10 cellular contexts compared by ENCODE assay signal in the genomic region with DNA sequence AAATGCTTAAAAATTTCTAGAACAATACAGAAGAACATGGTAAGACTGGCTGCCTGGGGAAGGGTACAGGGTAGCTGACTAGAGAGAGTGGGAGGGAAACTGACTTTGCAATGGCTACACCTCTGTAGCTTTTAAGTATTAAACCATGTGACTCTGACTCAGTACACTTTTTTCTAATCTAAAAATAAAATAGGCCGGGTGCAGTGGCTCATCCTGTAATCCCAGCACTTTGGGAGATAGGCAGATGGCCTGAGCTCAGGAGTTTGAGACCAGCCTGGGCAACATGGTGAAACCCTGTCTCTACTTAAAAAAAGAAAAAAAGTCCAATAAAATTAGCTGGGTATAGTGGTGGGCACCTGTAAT. TPM values are rescaled to one million over a fixed set of nuclear protein-coding genes. Genes with fewer than 3 reads are reported as not detected.
DNase-seq lines count a peak whose midpoint lies in the region; ATAC-seq and TF ChIP-seq lines count a peak whose summit lies in the region.
"Had no signal": no experiment of that assay in that cellular context is flagged by ENCODE, and none has a peak within 500 bp of the region (broad histone marks: within the 10 kb centered on the region; RNA-seq: fewer than 3 reads in every experiment).

No MANE protein-coding gene starts in this region.

- H3K4me3 ChIP-seq in mesenchymal stem cell (ENCODE audit: insufficient read depth in 1 of 2, low read depth in 1 of 2, low read length in 2 of 2) (no peak overlapping the region), neuronal stem cell (ENCODE audit: low read length in 2 of 2) (no peak overlapping the region), A673 (ENCODE audit: low read depth, low read length, poor library complexity, severe bottlenecking) (no peak overlapping the region), H7 (ENCODE audit: insufficient read depth, low read depth, low read length) (no peak overlapping the region)

- no peak overlapping the region for H2BK12ac ChIP-seq in mesenchymal stem cell (ENCODE audit: low read length in 2 of 2)
- no peak overlapping the region for H2BK12ac ChIP-seq in neuronal stem cell (ENCODE audit: low read length)

- H3K4me2 ChIP-seq in mesenchymal stem cell (ENCODE audit: low read length, poor library complexity, severe bottlenecking) (peak overlapping the region; percentile 11), neuronal stem cell (ENCODE audit: insufficient read depth, low read length, poor library complexity, severe bottlenecking) (no peak overlapping the region)

- H3K9ac ChIP-seq in mesenchymal stem cell (ENCODE audit: low read length) (peak overlapping the region; percentile 87), neuronal stem cell (ENCODE audit: low read depth, low read length, poor library complexity) (no peak overlapping the region)

- H4K8ac ChIP-seq in mesenchymal stem cell (ENCODE audit: low read length) (no peak overlapping the region), neuronal stem cell (ENCODE audit: low read depth, low read length) (no peak overlapping the region)

- no peaks in the 10 kb centered on the region for H3K9me3 ChIP-seq in mesenchymal stem cell (ENCODE audit: control insufficient read depth, low read length)
- H3K9me3 ChIP-seq in neuronal stem cell (replicated peaks in 1 of 2; ENCODE audit: control insufficient read depth in 2 of 2, insufficient read depth in 1 of 2, low read depth in 1 of 2, low read length in 2 of 2): no peaks in the 10 kb centered on the region
- H3K9me3 ChIP-seq in A673 (ENCODE audit: low read depth, low read length, poor library complexity, severe bottlenecking): no peaks in the 10 kb centered on the region

- H3K4me1 ChIP-seq in mesenchymal stem cell (ENCODE audit: control insufficient read depth, insufficient read depth, low read depth, low read length): peaks cover 22% of the 10 kb centered on the region
- H3K4me1 ChIP-seq in neuronal stem cell (ENCODE audit: control insufficient read depth in 2 of 2, insufficient read depth in 1 of 2, low read depth in 1 of 2, low read length in 2 of 2): peaks cover 0 to 5% of the 10 kb centered on the region in 2 donors
- H3K4me1 ChIP-seq in A673 (ENCODE audit: insufficient read depth, low read length, poor library complexity, severe bottlenecking): peaks cover 18% of the 10 kb centered on the region

- H2BK5ac ChIP-seq in mesenchymal stem cell (ENCODE audit: low read depth, low read length, poor library complexity, severe bottlenecking) (no peak overlapping the region), neuronal stem cell (ENCODE audit: low read length) (no peak overlapping the region)

- H3K27ac ChIP-seq in cingulate gyrus (ENCODE audit: low read depth, low read length) (peak overlapping the region; percentile 47), mesenchymal stem cell (ENCODE audit: low read length, poor library complexity, severe bottlenecking) (peak overlapping the region; percentile 70), neuronal stem cell (replicated peaks; ENCODE audit: low read length) (no peak overlapping the region), A673 (ENCODE audit: low read depth, low read length, poor library complexity, severe bottlenecking) (no peak overlapping the region)

- POLR2A ChIA-PET in A673 (lab: Charles Lee; ENCODE audit: low non-redundant PET): no interaction called here

- H2BK15ac ChIP-seq in mesenchymal stem cell (ENCODE audit: low read depth, poor library complexity, severe bottlenecking) (no peak overlapping the region), neuronal stem cell (ENCODE audit: low read length) (no peak overlapping the region)

- 0% methylated on average over 1 of the region's 1 CpG for whole genome bisulfite sequencing in mesenchymal stem cell
- no CpG with 5 or more reads among the region's 1 CpG for WGBS in neuronal stem cell (ENCODE audit: extremely low coverage in 2 of 2, insufficient read length in 2 of 2, insufficient replicate concordance in 1 of 2), 2 donors

- CTCF ChIA-PET in A673 (lab: Charles Lee): interaction anchor here (0.5 kb wide), 1 partner anchor 355 kb away, joined by 9 read pairs; no protein-coding TSS in a partner anchor

- H4K91ac ChIP-seq in mesenchymal stem cell (ENCODE audit: low read length) (no peak overlapping the region), neuronal stem cell (ENCODE audit: low read depth, low read length, poor library complexity) (no peak overlapping the region)

- H3K36me3 ChIP-seq in mesenchymal stem cell (ENCODE audit: control insufficient read depth in 1 of 2, insufficient read depth in 2 of 2, low read depth in 1 of 2, low read length in 2 of 2): no peaks in the 10 kb centered on the region
- H3K36me3 ChIP-seq in neuronal stem cell (replicated peaks in 1 of 2; ENCODE audit: control insufficient read depth in 2 of 2, insufficient read depth in 2 of 2, low read length in 2 of 2): no peaks in the 10 kb centered on the region
- H3K36me3 ChIP-seq in A673 (ENCODE audit: insufficient read depth, low read length, poor library complexity, severe bottlenecking): no peaks in the 10 kb centered on the region
- H3K36me3 ChIP-seq in H7 (replicated peaks; ENCODE audit: control insufficient read depth, insufficient read depth, low read length): no peaks in the 10 kb centered on the region

- H3K27me3 ChIP-seq in mesenchymal stem cell (ENCODE audit: control insufficient read depth in 1 of 2, insufficient read depth in 1 of 2, low read length in 2 of 2): no peaks in the 10 kb centered on the region
- H3K27me3 ChIP-seq in neuronal stem cell (ENCODE audit: control insufficient read depth in 3 of 3, insufficient read depth in 3 of 3, low read depth in 1 of 3, low read length in 3 of 3): no peaks in the 10 kb centered on the region
- no peaks in the 10 kb centered on the region for H3K27me3 ChIP-seq in A673 (replicated peaks; ENCODE audit: insufficient read depth, low read depth, low read length, poor library complexity)
- no peaks in the 10 kb centered on the region for H3K27me3 ChIP-seq in H7 (ENCODE audit: control insufficient read depth, insufficient read depth, low read length)

- no peak for TF ChIP-seq CTCF in A673 (conservative IDR thresholded peaks at IDR 0.05; ENCODE audit: low read depth, low read length)

- H3K23ac ChIP-seq in mesenchymal stem cell (ENCODE audit: low read length in 2 of 2) (no peak overlapping the region), neuronal stem cell (ENCODE audit: low read depth, low read length, poor library complexity) (no peak overlapping the region)

- DNase-seq in ACHN: peak; percentile 62
- peak; percentile 53 for DNase-seq in NCI-H82 (lab: John Stamatoyannopoulos, UW)
- peak; percentile 78 for DNase-seq in mesenchymal stem cell
- no peak for DNase-seq in neuronal stem cell (ENCODE audit: low spot score)
- DNase-seq in A673 (ENCODE audit: low spot score): no peak
- no peak for DNase-seq in H7
- DNase-seq: CD8-positive, alpha-beta memory T cell; natural killer cell had no signal

- intact Hi-C loops in A673 (cut with micrococcal nuclease; ENCODE audit: unreplicated experiment): no loop called here

- no TSS peak for BruUV-seq in A673 (replicated peaks; lab: Mats Ljungman, UMichigan)

- no peak overlapping the region for H3K14ac ChIP-seq in mesenchymal stem cell (ENCODE audit: low read length in 2 of 2)
- H3K14ac ChIP-seq in neuronal stem cell (ENCODE audit: low read length): no peak overlapping the region

- no peak for ATAC-seq in GM18498 (IDR thresholded peaks at IDR 0.05; ENCODE audit: unreplicated experiment)

- H2BK120ac ChIP-seq in mesenchymal stem cell (ENCODE audit: low read depth, low read length) (no peak overlapping the region), neuronal stem cell (ENCODE audit: low read depth, low read length) (no peak overlapping the region)

- in situ Hi-C loops in ACHN (cut with HindIII; ENCODE audit: low pct_ligation_motif_present, low pct_unique_long_range_greater_than_20kb, low sequenced_read_pairs): no loop called here

- H3K4ac ChIP-seq in mesenchymal stem cell (ENCODE audit: low read depth in 1 of 2, low read length in 2 of 2): no peak overlapping the region
- no peak overlapping the region for H3K4ac ChIP-seq in neuronal stem cell (ENCODE audit: low read length)

- no peak overlapping the region for H2AFZ ChIP-seq in mesenchymal stem cell (ENCODE audit: low read depth, low read length)
- no peak overlapping the region for H2AFZ ChIP-seq in neuronal stem cell (ENCODE audit: low read length)

- H2AK5ac ChIP-seq in mesenchymal stem cell (ENCODE audit: low read length, severe bottlenecking): no peak overlapping the region
- no peak overlapping the region for H2AK5ac ChIP-seq in neuronal stem cell (ENCODE audit: low read depth, low read length)

- H3K79me1 ChIP-seq in mesenchymal stem cell (replicated peaks; ENCODE audit: low read length, poor library complexity, severe bottlenecking) (peaks cover 18% of the 10 kb centered on the region), neuronal stem cell (ENCODE audit: low read depth, low read length) (no peaks in the 10 kb centered on the region)

- H3K18ac ChIP-seq in mesenchymal stem cell (ENCODE audit: low read depth in 1 of 2, low read length in 2 of 2): peak overlapping the region in 1 of 2 experiments; percentile 84
- H3K18ac ChIP-seq in neuronal stem cell (ENCODE audit: low read length): no peak overlapping the region

RNA-seq across cellular contexts. Expression of a gene that starts 18.5 kb away (rescaled TPM):
- 17.9 TPM for polyA plus RNA-seq in mesenchymal stem cell (2013, experiment 1 of 2)
- polyA plus RNA-seq in mesenchymal stem cell (2013, experiment 2 of 2): 17.4 TPM
- 8.4 TPM for polyA plus RNA-seq in neuronal stem cell (2013, experiment 1 of 2)
- polyA plus RNA-seq in neuronal stem cell (2013, experiment 2 of 2): 8.9 TPM
- 31.2 and 34.8 TPM in 2 replicates for total RNA-seq in A673 (2021)
- total RNA-seq in H7 (2014; rRNA removed; shearing (Covaris generic)): 1.6 and 2.1 TPM in 2 replicates

RNA-seq across cellular contexts. Expression of a gene that starts 52.7 kb away (rescaled TPM):
- 3.1 TPM for polyA plus RNA-seq in mesenchymal stem cell (2013, experiment 1 of 2)
- polyA plus RNA-seq in mesenchymal stem cell (2013, experiment 2 of 2): 3.9 TPM
- polyA plus RNA-seq in neuronal stem cell (2013, experiment 1 of 2): 109 TPM
- 114 TPM for polyA plus RNA-seq in neuronal stem cell (2013, experiment 2 of 2)
- 17.7 and 18.4 TPM in 2 replicates for total RNA-seq in A673 (2021)
- total RNA-seq in H7 (2014; rRNA removed; shearing (Covaris generic)): 127 and 134 TPM in 2 replicates
- polyA plus RNA-seq: CD8-positive, alpha-beta memory T cell had no signal

Comparison
In these comparisons a context has a peak if more than half of its experiments do, and no peak if none do; other contexts are left out.
1. DNase-seq: peak in ACHN (single experiment), NCI-H82 (single experiment) and mesenchymal stem cell (single experiment); none in neuronal stem cell (single experiment), A673 (single experiment) and H7 (single experiment).
2. H3K27ac ChIP-seq: peak in cingulate gyrus (single experiment) and mesenchymal stem cell (single experiment); none in neuronal stem cell (single experiment) and A673 (single experiment).
3. RNA of a gene that starts 18.5 kb away (total RNA-seq): 31.2 to 34.8 TPM in A673; 1.6 to 2.1 TPM in H7; every median in the first group is over 10 times any median in the second.